Comparison of ENCODE assay signal across 29 cellular contexts in genomic region chr16:79870016-79870886, GRCh38.
"Had no signal": no experiment of that assay in that cellular context is flagged by ENCODE, and none has a peak within 500 bp of the region (broad histone marks: within the 10 kb centered on the region; RNA-seq: fewer than 3 reads in every experiment).

No MANE protein-coding gene starts in this region.

- H3K4me3 ChIP-seq: neural progenitor cell, ovary, psoas muscle, right lobe of liver, sigmoid colon, stomach, thoracic aorta, thyroid gland, tibial nerve, upper lobe of left lung, uterus had no signal

- FAIRE-seq: small intestine had no signal

- H3K27me3 ChIP-seq: neural progenitor cell, ovary, right lobe of liver, sigmoid colon, stomach, thyroid gland, tibial nerve, upper lobe of left lung, uterus had no signal

- ATAC-seq: naive thymus-derived CD8-positive, alpha-beta T cell; natural killer cell treated with Interleukin-12 subunit alpha and Interleukin-12 subunit beta and Interleukin-15 and Interleukin-18, amount 100 ng/mL, for 72 hours; psoas muscle; right cardiac atrium; right lobe of liver; stimulated activated effector memory CD8-positive, alpha-beta T cell treated with anti-CD3 and anti-CD28 coated beads, Interleukin-12 subunit alpha, Interleukin-12 subunit beta, amount 100 ng/mL, for 72 hours; stimulated activated naive B cell treated with anti-CD40 and anti-IgM and Interleukin-4, amounts not matched to agents 10 μg/mL and 1 μg/mL and 100 μg/mL, for 72 hours had no signal

- H3K9me3 ChIP-seq: ovary, psoas muscle, right lobe of liver, sigmoid colon, stomach, thoracic aorta, thyroid gland, tibial nerve, upper lobe of left lung, uterus had no signal

- H2AFZ ChIP-seq: neural progenitor cell, parathyroid adenoma had no signal

- H3K79me2 ChIP-seq: parathyroid adenoma had no signal

- H3K4me1 ChIP-seq: neural progenitor cell, parathyroid adenoma, psoas muscle, sigmoid colon, stomach, thyroid gland, tibial nerve, upper lobe of left lung, uterus had no signal

- H3K9ac ChIP-seq: neural progenitor cell, parathyroid adenoma had no signal

- H3K36me3 Mint-ChIP-seq: naive thymus-derived CD8-positive, alpha-beta T cell; natural killer cell treated with Interleukin-12 subunit alpha and Interleukin-12 subunit beta and Interleukin-15 and Interleukin-18, amount 100 ng/mL, for 72 hours; neural progenitor cell; stimulated activated effector memory CD8-positive, alpha-beta T cell treated with anti-CD3 and anti-CD28 coated beads, Interleukin-12 subunit alpha, Interleukin-12 subunit beta, amount 100 ng/mL, for 72 hours; stimulated activated naive B cell treated with anti-CD40 and anti-IgM and Interleukin-4, amounts not matched to agents 10 μg/mL and 1 μg/mL and 100 μg/mL, for 72 hours had no signal

- H3K4me3 Mint-ChIP-seq: naive thymus-derived CD8-positive, alpha-beta T cell; natural killer cell treated with Interleukin-12 subunit alpha and Interleukin-12 subunit beta and Interleukin-15 and Interleukin-18, amount 100 ng/mL, for 72 hours; nephron progenitor cell; neural progenitor cell; stimulated activated effector memory CD8-positive, alpha-beta T cell treated with anti-CD3 and anti-CD28 coated beads, Interleukin-12 subunit alpha, Interleukin-12 subunit beta, amount 100 ng/mL, for 72 hours; stimulated activated naive B cell treated with anti-CD40 and anti-IgM and Interleukin-4, amounts not matched to agents 10 μg/mL and 1 μg/mL and 100 μg/mL, for 72 hours; stimulated activated naive CD8-positive, alpha-beta T cell treated with anti-CD3 and anti-CD28 coated beads, Interleukin-15, Interleukin-2, amounts not matched to agents 100 ng/mL and 50 ng/mL, for 24 hours had no signal

- H3K4me2 ChIP-seq: neural progenitor cell had no signal

- H3K36me3 ChIP-seq: neural progenitor cell, ovary, right lobe of liver, sigmoid colon, stomach, thoracic aorta, thyroid gland, tibial nerve, upper lobe of left lung, uterus had no signal

- H3K27ac Mint-ChIP-seq: naive thymus-derived CD8-positive, alpha-beta T cell; natural killer cell treated with Interleukin-12 subunit alpha and Interleukin-12 subunit beta and Interleukin-15 and Interleukin-18, amount 100 ng/mL, for 72 hours; nephron progenitor cell; neural progenitor cell; progenitor cell of endocrine pancreas; stimulated activated effector memory CD8-positive, alpha-beta T cell treated with anti-CD3 and anti-CD28 coated beads, Interleukin-12 subunit alpha, Interleukin-12 subunit beta, amount 100 ng/mL, for 72 hours; stimulated activated naive B cell treated with anti-CD40 and anti-IgM and Interleukin-4, amounts not matched to agents 10 μg/mL and 1 μg/mL and 100 μg/mL, for 72 hours; stimulated activated naive CD8-positive, alpha-beta T cell treated with anti-CD3 and anti-CD28 coated beads, Interleukin-15, Interleukin-2, amounts not matched to agents 100 ng/mL and 50 ng/mL, for 24 hours had no signal

- H3K27ac ChIP-seq: neural progenitor cell, ovary, parathyroid adenoma, psoas muscle, right lobe of liver, sigmoid colon, stomach, thoracic aorta, thyroid gland, tibial nerve, upper lobe of left lung, uterus had no signal

- H3K27me3 Mint-ChIP-seq: stimulated activated naive B cell treated with anti-CD40 and anti-IgM and Interleukin-4, amounts not matched to agents 10 μg/mL and 1 μg/mL and 100 μg/mL, for 72 hours had no signal

- H3K9me3 Mint-ChIP-seq: nephron progenitor cell; neural progenitor cell; stimulated activated effector memory CD8-positive, alpha-beta T cell treated with anti-CD3 and anti-CD28 coated beads, Interleukin-12 subunit alpha, Interleukin-12 subunit beta, amount 100 ng/mL, for 72 hours; stimulated activated naive B cell treated with anti-CD40 and anti-IgM and Interleukin-4, amounts not matched to agents 10 μg/mL and 1 μg/mL and 100 μg/mL, for 72 hours had no signal

- H3K4me1 Mint-ChIP-seq: naive thymus-derived CD8-positive, alpha-beta T cell; nephron progenitor cell; neural progenitor cell; stimulated activated effector memory CD8-positive, alpha-beta T cell treated with anti-CD3 and anti-CD28 coated beads, Interleukin-12 subunit alpha, Interleukin-12 subunit beta, amount 100 ng/mL, for 72 hours; stimulated activated naive B cell treated with anti-CD40 and anti-IgM and Interleukin-4, amounts not matched to agents 10 μg/mL and 1 μg/mL and 100 μg/mL, for 72 hours had no signal

- DNase-seq: naive thymus-derived CD8-positive, alpha-beta T cell; nephron progenitor cell; occipital lobe; ovary; posterior cingulate gyrus; psoas muscle; right cardiac atrium; right lobe of liver; sigmoid colon; small intestine; stimulated activated CD4-positive, alpha-beta T cell treated with anti-CD3 and anti-CD28 coated beads, Interleukin-15, amount 100 ng/mL, for 24 hours; stimulated activated CD4-positive, alpha-beta T cell treated with anti-CD3 and anti-CD28 coated beads, Interleukin-2, amount 100 ng/mL, for 24 hours; stimulated activated CD4-positive, alpha-beta T cell treated with anti-CD3 and anti-CD28 coated beads, Interleukin-2, amount 100 ng/mL, for 48 hours; stimulated activated CD4-positive, alpha-beta T cell treated with anti-CD3 and anti-CD28 coated beads, Interleukin-4, amount 100 ng/mL, for 24 hours; stimulated activated naive B cell treated with anti-CD40 and anti-IgM and Interleukin-4, amounts not matched to agents 10 μg/mL and 1 μg/mL and 100 μg/mL, for 72 hours; stimulated activated naive CD4-positive, alpha-beta T cell treated with Interleukin-2 at 50 U/mL for 16 hours; stomach; thyroid gland; trophoblast cell; upper lobe of left lung; uterus had no signal
